Comparison of ENCODE assay signal across 8 cellular contexts in the genomic region with DNA sequence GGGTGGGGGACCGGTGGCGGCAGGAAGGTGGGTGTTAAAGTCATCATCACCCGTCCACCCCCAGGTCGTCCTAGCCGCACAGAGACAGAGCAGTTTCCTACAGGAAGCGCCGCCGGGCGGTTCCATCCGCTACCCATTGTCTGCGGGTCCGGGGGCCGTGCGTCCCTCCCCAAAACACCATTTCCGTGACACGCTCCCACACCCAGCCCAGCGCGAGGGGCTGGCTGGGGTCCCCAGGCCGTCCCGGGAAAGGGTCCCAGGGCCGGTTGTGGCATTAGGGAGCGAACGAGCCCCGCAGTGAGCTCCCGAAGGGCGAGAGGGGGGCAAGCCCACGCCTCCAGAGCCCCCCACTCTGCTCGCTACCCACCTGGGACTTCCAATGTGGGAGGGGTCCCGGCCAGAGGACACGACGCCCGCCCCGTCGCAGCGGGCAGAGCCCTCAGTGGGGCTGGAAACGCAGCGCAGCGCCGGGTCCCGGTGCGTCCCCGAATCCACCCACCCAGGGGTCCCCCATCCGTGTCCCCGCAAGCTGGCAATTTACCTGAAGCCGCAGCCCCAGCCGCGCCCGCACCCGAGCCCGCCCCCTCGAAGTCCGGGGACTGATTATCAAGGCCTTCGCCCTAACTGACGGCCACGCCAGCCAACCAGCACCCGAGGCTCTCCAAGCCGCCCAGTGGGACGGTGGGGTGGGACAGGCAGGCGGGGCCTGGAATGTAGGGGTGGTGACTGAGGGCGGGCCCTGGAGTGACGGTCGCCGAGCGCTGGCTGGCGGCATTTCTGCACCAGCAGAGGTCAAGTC. TPM values are rescaled to one million over a fixed set of nuclear protein-coding genes. Genes with fewer than 3 reads are reported as not detected.
DNase-seq lines count a peak whose midpoint lies in the region; ATAC-seq and TF ChIP-seq lines count a peak whose summit lies in the region.

A gene (minus strand): TSS at position 579 of the 799 bp plus-strand sequence. CDS start 5,434 bp downstream, outside the sequence.

- H3K36me3 Mint-ChIP-seq in CD14-positive monocyte, result no peaks in the 10 kb centered on the region
- H3K36me3 Mint-ChIP-seq in activated T-helper 2 cell treated with anti-CD3 and anti-CD28 coated beads, Interferon-gamma antibody, Interleukin-2, Interleukin-4, amounts not matched to agents 10 μg/mL and 5 μg/mL and 100 μg/mL, durations not matched to agents 14 hours and 24 hours and 36 hours (ENCODE audit: low read depth), result no peaks in the 10 kb centered on the region
- H3K36me3 Mint-ChIP-seq in naive thymus-derived CD4-positive, alpha-beta T cell, result no peaks in the 10 kb centered on the region

- in situ Hi-C loops in Panc1 (cut with HindIII; ENCODE audit: low pct_unique_long_range_greater_than_20kb, low sequenced_read_pairs), result no loop called here

- POLR2A ChIA-PET in Panc1 (lab: Charles Lee), result no interaction called here
- POLR2A ChIA-PET in naive thymus-derived CD4-positive, alpha-beta T cell (lab: Charles Lee), result interaction anchor here (0.5 to 4.0 kb wide), 3 partner anchors 20 to 1991 kb away, joined by 3 to 15 read pairs (median 3); a partner anchor contains a TSS

- H3K27ac ChIP-seq in Panc1 (ENCODE audit: low read length), result no peak within 1 kb of the TSS
- H3K27ac ChIP-seq in naive thymus-derived CD4-positive, alpha-beta T cell (ENCODE audit: low read depth, low read length), result peak within 1 kb of the TSS; percentile 56

- H3K36me3 ChIP-seq in Panc1 (ENCODE audit: control insufficient read depth, insufficient read depth, low read length), result no peaks in the 10 kb centered on the region
- H3K36me3 ChIP-seq in naive thymus-derived CD4-positive, alpha-beta T cell (ENCODE audit: control insufficient read depth in 2 of 3, insufficient read depth in 3 of 3, low read length in 3 of 3), result no peaks in the 10 kb centered on the region

- CTCF ChIA-PET in Panc1 (lab: Charles Lee), result interaction anchor here (1.0 kb wide), 1 partner anchor 10 kb away, joined by 5 read pairs; no protein-coding TSS in a partner anchor
- CTCF ChIA-PET in naive thymus-derived CD4-positive, alpha-beta T cell (lab: Charles Lee), result no interaction called here

- TF ChIP-seq CTCF in CD14-positive monocyte (IDR thresholded peaks at IDR 0.05) (no peak), Panc1 (IDR thresholded peaks at IDR 0.05) (no peak)

- peaks cover 9% of the 10 kb centered on the region for H3K4me1 Mint-ChIP-seq in CD14-positive monocyte
- peaks cover 3% of the 10 kb centered on the region for H3K4me1 Mint-ChIP-seq in activated T-helper 2 cell treated with anti-CD3 and anti-CD28 coated beads, Interferon-gamma antibody, Interleukin-2, Interleukin-4, amounts not matched to agents 10 μg/mL and 5 μg/mL and 100 μg/mL, durations not matched to agents 14 hours and 24 hours and 36 hours (ENCODE audit: low read depth)
- H3K4me1 Mint-ChIP-seq in naive thymus-derived CD4-positive, alpha-beta T cell, result peaks cover 0 to 13% (median 6%) of the 10 kb centered on the region in 7 donors

- peak within 1 kb of the TSS; percentile 53 to 58 for H3K4me3 ChIP-seq in Panc1 (ENCODE audit: low read depth in 2 of 2, low read length in 2 of 2)
- H3K4me3 ChIP-seq in naive thymus-derived CD4-positive, alpha-beta T cell (ENCODE audit: low read length), result peak within 1 kb of the TSS; percentile 64

- H3K9me3 ChIP-seq in Panc1 (ENCODE audit: control insufficient read depth, insufficient read depth, low read depth, low read length), result no peaks in the 10 kb centered on the region
- no peaks in the 10 kb centered on the region for H3K9me3 ChIP-seq in naive thymus-derived CD4-positive, alpha-beta T cell (ENCODE audit: control insufficient read depth in 2 of 3, low read length in 3 of 3)

- H3K27ac Mint-ChIP-seq in CD14-positive monocyte, result no peak within 1 kb of the TSS
- no peak within 1 kb of the TSS for H3K27ac Mint-ChIP-seq in activated T-helper 2 cell treated with anti-CD3 and anti-CD28 coated beads, Interferon-gamma antibody, Interleukin-2, Interleukin-4, amounts not matched to agents 10 μg/mL and 5 μg/mL and 100 μg/mL, durations not matched to agents 14 hours and 24 hours and 36 hours
- H3K27ac Mint-ChIP-seq in naive thymus-derived CD4-positive, alpha-beta T cell, result peak within 1 kb of the TSS in 5 of 9 donors; percentile 8 to 84 (median 67)

- intact Hi-C loops in CD14-positive monocyte (cut with micrococcal nuclease), result no loop called here
- intact Hi-C loops in Panc1 (cut with micrococcal nuclease; ENCODE audit: unreplicated experiment), result no loop called here
- intact Hi-C loops in activated T-helper 2 cell treated with anti-CD3 and anti-CD28 coated beads, Interferon-gamma antibody, Interleukin-2, Interleukin-4, amounts not matched to agents 10 μg/mL and 5 μg/mL and 100 μg/mL, durations not matched to agents 14 hours and 24 hours and 36 hours (cut with micrococcal nuclease), result no loop called here
- intact Hi-C loops in naive thymus-derived CD4-positive, alpha-beta T cell (cut with micrococcal nuclease), result loop anchor here (1.0 to 5.0 kb wide), 5 partner anchors 22 to 249 kb away; a partner anchor contains a TSS

- peaks cover 0 to 16% (median 4%) of the 10 kb centered on the region in 7 donors for H3K9me3 Mint-ChIP-seq in CD14-positive monocyte
- H3K9me3 Mint-ChIP-seq in activated T-helper 2 cell treated with anti-CD3 and anti-CD28 coated beads, Interferon-gamma antibody, Interleukin-2, Interleukin-4, amounts not matched to agents 10 μg/mL and 5 μg/mL and 100 μg/mL, durations not matched to agents 14 hours and 24 hours and 36 hours, result no peaks in the 10 kb centered on the region
- no peaks in the 10 kb centered on the region for H3K9me3 Mint-ChIP-seq in naive thymus-derived CD4-positive, alpha-beta T cell

- H3K27me3 ChIP-seq in Panc1 (ENCODE audit: control insufficient read depth, insufficient read depth, low read length), result no peaks in the 10 kb centered on the region
- H3K27me3 ChIP-seq in naive thymus-derived CD4-positive, alpha-beta T cell (ENCODE audit: control insufficient read depth in 2 of 2, insufficient read depth in 2 of 2, low read length in 2 of 2), result no peaks in the 10 kb centered on the region

- H3K4me3 Mint-ChIP-seq in CD14-positive monocyte, result peak within 1 kb of the TSS; percentile 37 to 87
- H3K4me3 Mint-ChIP-seq in activated T-helper 2 cell treated with anti-CD3 and anti-CD28 coated beads, Interferon-gamma antibody, Interleukin-2, Interleukin-4, amounts not matched to agents 10 μg/mL and 5 μg/mL and 100 μg/mL, durations not matched to agents 14 hours and 24 hours and 36 hours (ENCODE audit: low read depth), result peak within 1 kb of the TSS; percentile 70
- H3K4me3 Mint-ChIP-seq in naive thymus-derived CD4-positive, alpha-beta T cell, result peak within 1 kb of the TSS; percentile 64 to 88 (median 82)

- peaks cover 62 to 82% (median 66%) of the 10 kb centered on the region in 3 donors for H3K27me3 Mint-ChIP-seq in CD14-positive monocyte (ENCODE audit: low read depth in 3 of 3)
- peaks cover 30% of the 10 kb centered on the region for H3K27me3 Mint-ChIP-seq in activated T-helper 2 cell treated with anti-CD3 and anti-CD28 coated beads, Interferon-gamma antibody, Interleukin-2, Interleukin-4, amounts not matched to agents 10 μg/mL and 5 μg/mL and 100 μg/mL, durations not matched to agents 14 hours and 24 hours and 36 hours (ENCODE audit: low read depth)
- H3K27me3 Mint-ChIP-seq in naive thymus-derived CD4-positive, alpha-beta T cell, result peaks cover 5 to 46% (median 5%) of the 10 kb centered on the region in 5 donors

- DNase-seq in CD14-positive monocyte (ENCODE audit: low spot score) (peak; percentile 81), HuH-7 (ENCODE audit: low spot score) (peak; percentile 97), Panc1 (ENCODE audit: low read depth, low spot score) (no peak), fibroblast of peridontal ligament (ENCODE audit: extremely low read depth) (peak; percentile 79)
- peak; percentile 87 for DNase-seq in activated T-helper 2 cell treated with anti-CD3 and anti-CD28 coated beads, Interferon-gamma antibody, Interleukin-2, Interleukin-4, amounts not matched to agents 10 μg/mL and 5 μg/mL and 100 μg/mL, durations not matched to agents 14 hours and 24 hours and 36 hours (ENCODE audit: low spot score)
- peak; percentile 74 to 90 (median 86) for DNase-seq in naive thymus-derived CD4-positive, alpha-beta T cell
- DNase-seq in stimulated activated CD8-positive, alpha-beta memory T cell treated with anti-CD3 and anti-CD28 coated beads, Interleukin-7, amount 100 ng/mL, for 48 hours (ENCODE audit: extremely low read depth in 1 of 2, low read depth in 1 of 2), result peak; percentile 84 to 92

- no peaks in the 10 kb centered on the region for H3K4me1 ChIP-seq in Panc1 (ENCODE audit: control insufficient read depth, insufficient read depth, low read length)
- no peaks in the 10 kb centered on the region for H3K4me1 ChIP-seq in naive thymus-derived CD4-positive, alpha-beta T cell (ENCODE audit: control insufficient read depth in 2 of 2, insufficient read depth in 2 of 2, low read length in 2 of 2)

- BruUV-seq in Panc1 (replicated peaks; lab: Mats Ljungman, UMichigan), result no TSS peak

- peak; percentile 95 for ATAC-seq in GM19463 (IDR thresholded peaks at IDR 0.05; ENCODE audit: unreplicated experiment)
- peak; percentile 100 for ATAC-seq in Panc1
- peak; percentile 100 for ATAC-seq in naive thymus-derived CD4-positive, alpha-beta T cell

RNA-seq across cellular contexts. Expression of the gene that starts here (rescaled TPM):
- polyA plus RNA-seq in CD14-positive monocyte, result not detected
- total RNA-seq in Panc1 (2021; ENCODE audit: unreplicated experiment), result 1.2 TPM
- polyA plus RNA-seq in Panc1 (2012; ENCODE audit: insufficient read length), result 1.5 TPM
- total RNA-seq in activated T-helper 2 cell treated with anti-CD3 and anti-CD28 coated beads, Interferon-gamma antibody, Interleukin-2, Interleukin-4, amounts not matched to agents 10 μg/mL and 5 μg/mL and 100 μg/mL, durations not matched to agents 14 hours and 24 hours and 36 hours, result 0.89 and 1.7 TPM in 2 replicates
- total RNA-seq in naive thymus-derived CD4-positive, alpha-beta T cell, result 1 to 10 TPM; 1.3 to 4.4 (median 1.8) TPM
- polyA plus RNA-seq in naive thymus-derived CD4-positive, alpha-beta T cell, result under 1 TPM; 0.52 to 0.72 TPM

Comparison
In these comparisons a context has a peak if more than half of its experiments do, and no peak if none do; other contexts are left out.
1. Peak in DNase-seq in CD14-positive monocyte; RNA of the gene not detected or under 1 TPM.
2. H3K27ac Mint-ChIP-seq: peak in naive thymus-derived CD4-positive, alpha-beta T cell (5 of 9); none in CD14-positive monocyte (0 of 7) and activated T-helper 2 cell treated with anti-CD3 and anti-CD28 coated beads, Interferon-gamma antibody, Interleukin-2, Interleukin-4, amounts not matched to agents 10 μg/mL and 5 μg/mL and 100 μg/mL, durations not matched to agents 14 hours and 24 hours and 36 hours (single experiment).
3. intact Hi-C loops: an anchor here in naive thymus-derived CD4-positive, alpha-beta T cell (1.0 to 5.0 kb wide); none called in CD14-positive monocyte, Panc1 and activated T-helper 2 cell treated with anti-CD3 and anti-CD28 coated beads, Interferon-gamma antibody, Interleukin-2, Interleukin-4, amounts not matched to agents 10 μg/mL and 5 μg/mL and 100 μg/mL, durations not matched to agents 14 hours and 24 hours and 36 hours.
4. Peak in every context shown above with its lines, with median percentiles within 50 percentile points of each other: H3K4me3 Mint-ChIP-seq and ATAC-seq.